Comparison of ENCODE assay signal across 1 cellular context in genomic region chr11:66344550-66345315, GRCh38.
A peak's percentile ranks its signal among the peaks of the same experiment; 100 is the strongest.
TF ChIP-seq lines count a peak whose summit lies in the region.

Gene BRMS1, minus strand, starts transcription at chr11:66345104. Its CDS starts 2,870 bp downstream, at chr11:66342234.

TF ChIP-seq in HepG2, 621 proteins besides CTCF, POLR2A, EP300 and RAD21 (continued from another document and continues in another):
- TF ChIP-seq PRDM10 (CRISPR knock-in tag; IDR thresholded peaks at IDR 0.05; ENCODE audit: low read depth) = no peak
- TF ChIP-seq KLF11 (CRISPR knock-in tag; IDR thresholded peaks at IDR 0.05) = no peak
- no peak for TF ChIP-seq CENPX (CRISPR knock-in tag; IDR thresholded peaks at IDR 0.05)
- no peak for TF ChIP-seq ZNF775 (CRISPR knock-in tag; IDR thresholded peaks at IDR 0.05; ENCODE audit: borderline replicate concordance)
- TF ChIP-seq ZNF557 (CRISPR knock-in tag; IDR thresholded peaks at IDR 0.05) = no peak
- 0 out of 2 replicates have a peak, but pooled peaks have one; percentile 34 for TF ChIP-seq FLYWCH1 (CRISPR knock-in tag; IDR thresholded peaks at IDR 0.05)
- no peak for TF ChIP-seq ZNF33B (CRISPR knock-in tag; IDR thresholded peaks at IDR 0.05)
- TF ChIP-seq CSRNP1 (CRISPR knock-in tag; IDR thresholded peaks at IDR 0.05) = peak; percentile 77; the same call in 1 of the 2 replicates
- no peak for TF ChIP-seq TEF (CRISPR knock-in tag; IDR thresholded peaks at IDR 0.05)
- no peak for TF ChIP-seq MTERF4 (CRISPR knock-in tag; IDR thresholded peaks at IDR 0.05)
- TF ChIP-seq HINFP (CRISPR knock-in tag; IDR thresholded peaks at IDR 0.05; ENCODE audit: low read depth) = no peak
- TF ChIP-seq ZNF761 (CRISPR knock-in tag; conservative IDR thresholded peaks at IDR 0.05) = 0 out of 2 replicates have a peak, but pooled peaks have one; percentile 63
- 0 out of 2 replicates have a peak, but pooled peaks have one; percentile 71 for TF ChIP-seq ZSCAN5A (CRISPR knock-in tag; IDR thresholded peaks at IDR 0.05; ENCODE audit: borderline replicate concordance)
- TF ChIP-seq BATF2 (CRISPR knock-in tag; IDR thresholded peaks at IDR 0.05) = no peak
- TF ChIP-seq ZFP1 (CRISPR knock-in tag; IDR thresholded peaks at IDR 0.05) = no peak
- no peak for TF ChIP-seq XBP1 (CRISPR knock-in tag; IDR thresholded peaks at IDR 0.05)
- no peak for TF ChIP-seq ARNT (IDR thresholded peaks at IDR 0.05)
- peak; percentile 84; the same call in 1 of the 2 replicates for TF ChIP-seq IRF9 (CRISPR knock-in tag; IDR thresholded peaks at IDR 0.05; ENCODE audit: borderline replicate concordance)
- no peak for TF ChIP-seq MTF2 (CRISPR knock-in tag; IDR thresholded peaks at IDR 0.05; ENCODE audit: borderline replicate concordance)
- peak; percentile 45; the same call in 1 of the 2 replicates for TF ChIP-seq CBFB (CRISPR knock-in tag; IDR thresholded peaks at IDR 0.05)
- TF ChIP-seq ZNF274 (CRISPR knock-in tag; IDR thresholded peaks at IDR 0.05) = no peak
- TF ChIP-seq ZNF567 (CRISPR knock-in tag; IDR thresholded peaks at IDR 0.05; ENCODE audit: borderline replicate concordance) = no peak
- peak; percentile 97 for TF ChIP-seq CREB1 (IDR thresholded peaks at IDR 0.05)
- peak; percentile 100 for TF ChIP-seq CREB1 (CRISPR knock-in tag; IDR thresholded peaks at IDR 0.05)
- TF ChIP-seq PRMT3 (CRISPR knock-in tag; IDR thresholded peaks at IDR 0.05; ENCODE audit: borderline replicate concordance, low read depth) = no peak
- no peak for TF ChIP-seq ZBTB8A (CRISPR knock-in tag; IDR thresholded peaks at IDR 0.05; ENCODE audit: borderline replicate concordance, low read depth)
- TF ChIP-seq ZNF781 (CRISPR knock-in tag; IDR thresholded peaks at IDR 0.05; ENCODE audit: borderline replicate concordance, not compliant biosample characterization) = no peak
- no peak for TF ChIP-seq STAT5B (CRISPR knock-in tag; IDR thresholded peaks at IDR 0.05)
- TF ChIP-seq PHF20 (CRISPR knock-in tag; IDR thresholded peaks at IDR 0.05) = peak; percentile 98
- no peak for TF ChIP-seq HMG20B (CRISPR knock-in tag; conservative IDR thresholded peaks at IDR 0.05)
- peak; percentile 35; the same call in 1 of the 2 replicates for TF ChIP-seq POGZ (CRISPR knock-in tag; IDR thresholded peaks at IDR 0.05)
- TF ChIP-seq RFXAP (CRISPR knock-in tag; IDR thresholded peaks at IDR 0.05; ENCODE audit: borderline replicate concordance) = peak; percentile 75; the same call in 1 of the 2 replicates
- TF ChIP-seq DZIP1 (CRISPR knock-in tag; IDR thresholded peaks at IDR 0.05) = no peak
- no peak for TF ChIP-seq CEBPG (CRISPR knock-in tag; IDR thresholded peaks at IDR 0.05)
- TF ChIP-seq ZIK1 (CRISPR knock-in tag; IDR thresholded peaks at IDR 0.05; ENCODE audit: borderline replicate concordance, low read depth) = peak; percentile 49; the same call in 1 of the 2 replicates
- peak; percentile 80 for TF ChIP-seq HCFC1 (IDR thresholded peaks at IDR 0.05; ENCODE audit: low read depth, low read length)
- no peak for TF ChIP-seq ZSCAN25 (CRISPR knock-in tag; IDR thresholded peaks at IDR 0.05)
- peak; percentile 44; the same call in 1 of the 2 replicates for TF ChIP-seq YEATS4 (CRISPR knock-in tag; IDR thresholded peaks at IDR 0.05; ENCODE audit: borderline replicate concordance)
- 0 out of 2 replicates have a peak, but pooled peaks have one; percentile 37 for TF ChIP-seq ARNTL (CRISPR knock-in tag; IDR thresholded peaks at IDR 0.05)
- peak; percentile 57; the same call in 1 of the 2 replicates for TF ChIP-seq MLX (CRISPR knock-in tag; IDR thresholded peaks at IDR 0.05)
- TF ChIP-seq ZNF605 (CRISPR knock-in tag; IDR thresholded peaks at IDR 0.05) = no peak
- no peak for TF ChIP-seq ZBED4 (CRISPR knock-in tag; IDR thresholded peaks at IDR 0.05; ENCODE audit: borderline replicate concordance)
- TF ChIP-seq SRY (CRISPR knock-in tag; IDR thresholded peaks at IDR 0.05) = peak; percentile 89
- 0 out of 2 replicates have a peak, but pooled peaks have one; percentile 62 for TF ChIP-seq ZBTB20 (CRISPR knock-in tag; IDR thresholded peaks at IDR 0.05; ENCODE audit: borderline replicate concordance, low read depth)
- TF ChIP-seq ZNF7 (CRISPR knock-in tag; IDR thresholded peaks at IDR 0.05) = no peak
